ENCODE assay signal across 8 cellular contexts in the genomic region with DNA sequence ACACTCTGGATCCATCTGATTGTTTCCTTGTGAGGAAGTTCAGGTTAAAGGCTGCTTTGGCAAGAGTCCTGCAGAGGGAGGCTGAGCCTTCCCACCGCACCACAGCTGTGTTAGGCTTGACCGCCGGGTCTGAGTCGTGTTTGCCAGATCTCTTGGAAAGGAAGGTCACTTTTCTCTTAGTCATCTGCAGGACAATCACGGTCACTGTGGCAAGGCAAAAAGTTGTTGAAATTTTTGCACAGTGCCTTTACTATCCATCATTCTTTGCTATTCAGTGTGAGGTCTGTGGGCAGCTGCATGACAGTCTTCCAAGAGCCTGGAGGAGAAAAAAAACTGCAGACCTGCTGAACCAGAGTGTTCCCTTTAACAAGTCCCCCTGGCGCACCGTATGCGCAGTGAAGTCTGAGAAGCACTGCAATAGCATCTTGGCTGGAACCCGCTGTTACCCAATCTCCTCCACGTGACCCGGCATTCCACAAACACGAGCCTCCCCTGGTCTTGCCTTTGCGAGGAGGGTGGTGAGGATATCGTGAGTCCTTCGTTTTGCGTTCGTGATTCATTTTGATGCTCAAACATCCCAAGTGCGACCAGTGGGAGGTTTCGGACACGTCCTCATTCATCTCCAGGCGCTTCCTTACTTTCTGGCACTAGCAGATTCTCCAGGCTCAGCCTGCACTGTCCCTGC. TPM values are rescaled to one million over a fixed set of nuclear protein-coding genes. Genes with fewer than 3 reads are reported as not detected.
DNase-seq lines count a peak whose midpoint lies in the region; ATAC-seq and TF ChIP-seq lines count a peak whose summit lies in the region.

No MANE protein-coding gene starts in this region.

- H3K4me3 ChIP-seq in PC-9 (no peak overlapping the region), esophagus squamous epithelium (no peak overlapping the region)

- H3K4me1 ChIP-seq in PC-9 (replicated peaks; ENCODE audit: insufficient read depth) (peaks cover 35% of the 10 kb centered on the region), esophagus squamous epithelium (peaks cover 37 to 95% (median 59%) of the 10 kb centered on the region in 3 donors)

- H3K9me3 ChIP-seq in PC-9 (ENCODE audit: insufficient read depth, low read depth) (no peaks in the 10 kb centered on the region), esophagus squamous epithelium (no peaks in the 10 kb centered on the region)

- CTCF ChIA-PET in PC-9 (lab: Charles Lee), result no interaction called here

- peaks cover 7% of the 10 kb centered on the region; the same call in 1 of the 2 replicates for H3K36me3 ChIP-seq in PC-9 (ENCODE audit: low read depth)
- H3K36me3 ChIP-seq in esophagus squamous epithelium, result no peaks in the 10 kb centered on the region

- H4K20me1 ChIP-seq in PC-9 (ENCODE audit: insufficient read depth), result peaks cover 27% of the 10 kb centered on the region

- intact Hi-C loops in PC-9 (cut with micrococcal nuclease; ENCODE audit: unreplicated experiment), result loop anchor here (2.0 to 5.0 kb wide), 2 partner anchors 19 to 63 kb away; no protein-coding TSS in a partner anchor
- intact Hi-C loops in esophagus squamous epithelium (cut with DNase I), result no loop called here

- 0 out of 2 replicates have a peak overlapping the region, but pooled peaks have one; percentile 7 for H3K27ac ChIP-seq in PC-9
- peak overlapping the region; percentile 70 to 92 (median 76) for H3K27ac ChIP-seq in esophagus squamous epithelium

- H3K79me2 ChIP-seq in PC-9 (ENCODE audit: low read depth), result peaks cover 78% of the 10 kb centered on the region

- 59 to 71% methylated on average over 12 to 21 of the region's 21 CpGs for WGBS in esophagus squamous epithelium, 2 donors

- no peaks in the 10 kb centered on the region for H3K27me3 ChIP-seq in PC-9 (ENCODE audit: insufficient read depth, low read depth)
- no peaks in the 10 kb centered on the region for H3K27me3 ChIP-seq in esophagus squamous epithelium

- BruUV-seq in PC-9 (replicated peaks; lab: Mats Ljungman, UMichigan), result TSS peak; percentile 14

- peak; percentile 95 for DNase-seq in AG20443 (ENCODE audit: low spot score)
- DNase-seq in PC-9, result peak; percentile 68 to 72
- DNase-seq in esophagus squamous epithelium (lab: John Stamatoyannopoulos, UW), result no peak
- peak; percentile 76 for DNase-seq in occipital lobe (lab: John Stamatoyannopoulos, UW)
- no peak for DNase-seq in NCI-H446 treated with DMSO at 0.1 percent for 48 hours (lab: John Stamatoyannopoulos, UW)
- DNase-seq in stimulated activated naive CD4-positive, alpha-beta T cell treated with Interleukin-2 at 50 U/mL for 16 hours (lab: John Stamatoyannopoulos, UW), result no peak
- no peak for DNase-seq in activated CD4-positive, alpha-beta T cell treated with anti-CD3 and anti-CD28 coated beads for 1 hour

- H2AFZ ChIP-seq in PC-9, result no peak overlapping the region

- POLR2A ChIA-PET in PC-9 (lab: Charles Lee; ENCODE audit: unreplicated experiment), result no interaction called here

- TF ChIP-seq CTCF in PC-9 (conservative IDR thresholded peaks at IDR 0.05) (0 out of 2 replicates have a peak, but pooled peaks have one; percentile 1), esophagus squamous epithelium (IDR thresholded peaks at IDR 0.05) (no peak)

- ATAC-seq in GM19463 (IDR thresholded peaks at IDR 0.05; ENCODE audit: unreplicated experiment), result no peak

- no peaks in the 10 kb centered on the region for H3K9me2 ChIP-seq in PC-9 (ENCODE audit: insufficient read depth)

- peaks cover 21% of the 10 kb centered on the region for H3F3A ChIP-seq in PC-9 (ENCODE audit: insufficient read depth, low read depth)

- H3K4me2 ChIP-seq in PC-9, result no peak overlapping the region

- peak in 1 of 4 donors; percentile 35 for TF ChIP-seq POLR2A in esophagus squamous epithelium (IDR thresholded peaks at IDR 0.05)

RNA-seq across cellular contexts. Expression of a gene that starts 23.0 kb away (rescaled TPM):
- 87.5 and 95.6 TPM in 2 replicates for total RNA-seq in PC-9 (2021)
- 10 to 100 TPM; 10.8 to 23.3 (median 15.5) TPM for total RNA-seq in esophagus squamous epithelium
- total RNA-seq in occipital lobe, result 45.2 TPM

Comparison
In these comparisons a context has a peak if more than half of its experiments do, and no peak if none do; other contexts are left out.
1. DNase-seq: peak in AG20443 (single experiment), PC-9 (2 of 2) and occipital lobe (single experiment); none in esophagus squamous epithelium (single experiment), NCI-H446 treated with DMSO at 0.1 percent for 48 hours (single experiment), stimulated activated naive CD4-positive, alpha-beta T cell treated with Interleukin-2 at 50 U/mL for 16 hours (single experiment) and activated CD4-positive, alpha-beta T cell treated with anti-CD3 and anti-CD28 coated beads for 1 hour (single experiment).